Comparison of ENCODE assay signal across 16 cellular contexts in genomic region chr16:28842696-28843095, GRCh38. TPM values are rescaled to one million over a fixed set of nuclear protein-coding genes. Genes with fewer than 3 reads are reported as not detected.
"Had no signal": no experiment of that assay in that cellular context is flagged by ENCODE, and none has a peak within 500 bp of the region (broad histone marks: within the 10 kb centered on the region; RNA-seq: fewer than 3 reads in every experiment).

No MANE protein-coding gene starts in this region.

- H3K27ac ChIP-seq: coronary artery, parathyroid adenoma, skin epidermis had no signal

- H3K4me3 Mint-ChIP-seq: activated B cell treated with CpG ODN at 0.5 μM for 24 hours; activated CD4-positive, alpha-beta T cell treated with anti-CD3 and anti-CD28 coated beads, Interleukin-2, amount 10 ng/mL, durations not matched to agents 24 days and 14 days; memory B cell had no signal

- H3K27me3 Mint-ChIP-seq: activated B cell treated with CpG ODN at 0.5 μM for 24 hours; activated CD4-positive, alpha-beta T cell treated with anti-CD3 and anti-CD28 coated beads, Interleukin-2, amount 10 ng/mL, durations not matched to agents 24 days and 14 days; memory B cell had no signal

- H2AFZ ChIP-seq: parathyroid adenoma had no signal

- FAIRE-seq: astrocyte, frontal cortex had no signal

- H3K9ac ChIP-seq: parathyroid adenoma had no signal

- ATAC-seq: left lobe of liver had no signal

- H3K27ac Mint-ChIP-seq: activated B cell treated with CpG ODN at 0.5 μM for 24 hours; activated CD4-positive, alpha-beta T cell treated with anti-CD3 and anti-CD28 coated beads, Interleukin-2, amount 10 ng/mL, durations not matched to agents 24 days and 14 days; memory B cell had no signal

- DNase-seq: activated B cell treated with CpG ODN at 0.5 μM for 24 hours; activated CD4-positive, alpha-beta T cell treated with anti-CD3 and anti-CD28 coated beads, Interleukin-2, amount 10 ng/mL, durations not matched to agents 24 days and 14 days; activated CD8-positive, alpha-beta memory T cell treated with anti-CD3 and anti-CD28 coated beads for 24 hours; effector CD4-positive, alpha-beta T cell; islet precursor cell; retina; substantia nigra; trophoblast cell had no signal

- H3K4me3 ChIP-seq: coronary artery, skin epidermis had no signal

- H3K9me3 Mint-ChIP-seq: activated B cell treated with CpG ODN at 0.5 μM for 24 hours; activated CD4-positive, alpha-beta T cell treated with anti-CD3 and anti-CD28 coated beads, Interleukin-2, amount 10 ng/mL, durations not matched to agents 24 days and 14 days; memory B cell had no signal

RNA-seq across cellular contexts. Expression of gene ATP2A1, which starts 35.6 kb away (rescaled TPM):
- total RNA-seq: frontal cortex, SK-MEL-5 had no signal
